Comparison of ENCODE assay signal across 9 cellular contexts in genomic region chr9:137457406-137458193, GRCh38. TPM values are rescaled to one million over a fixed set of nuclear protein-coding genes. Genes with fewer than 3 reads are reported as not detected.
DNase-seq lines count a peak whose midpoint lies in the region; ATAC-seq, FAIRE-seq and TF ChIP-seq lines count a peak whose summit lies in the region.
"Had no signal": no experiment of that assay in that cellular context is flagged by ENCODE, and none has a peak within 500 bp of the region (broad histone marks: within the 10 kb centered on the region; RNA-seq: fewer than 3 reads in every experiment).

No MANE protein-coding gene starts in this region.

- peak overlapping the region; percentile 76; the same call in 1 of the 2 replicates for H3K9ac ChIP-seq in GM12878 (ENCODE audit: control insufficient read depth, insufficient read depth, low read length)
- peak overlapping the region; percentile 97 for H3K9ac ChIP-seq in HepG2 (ENCODE audit: insufficient read depth, low read depth, low read length)

- H3K79me2 ChIP-seq in GM12878 (ENCODE audit: control insufficient read depth, insufficient read depth, low read length), result peaks cover 9% of the 10 kb centered on the region
- peaks cover 31% of the 10 kb centered on the region for H3K79me2 ChIP-seq in HepG2 (ENCODE audit: insufficient read depth, low read length)

- POLR2A ChIA-PET in GM12878 (lab: Charles Lee) (interaction anchor here (0.6 kb wide), 1 partner anchor 119 kb away, joined by 3 read pairs; no protein-coding TSS in a partner anchor), HepG2 (lab: Yijun Ruan, JAX) (no interaction called here)

- H3K4me1 ChIP-seq in GM12878 (ENCODE audit: control insufficient read depth, insufficient read depth, low read length) (peaks cover 34% of the 10 kb centered on the region), HepG2 (ENCODE audit: insufficient read depth, low read length) (peaks cover 79% of the 10 kb centered on the region), tibial nerve (peaks cover 0 to 76% (median 46%) of the 10 kb centered on the region in 4 donors)

- intact Hi-C loops in GM12878 (cut with micrococcal nuclease; ENCODE audit: unreplicated experiment) (no loop called here), HepG2 (cut with micrococcal nuclease; ENCODE audit: unreplicated experiment) (no loop called here)

- TF ChIP-seq EP300 in GM12878 (IDR thresholded peaks at IDR 0.05; ENCODE audit: borderline replicate concordance in 1 of 2, control insufficient read depth in 1 of 2, low read depth in 2 of 2, low read length in 2 of 2) (no peak), HepG2 (IDR thresholded peaks at IDR 0.05; ENCODE audit: low read depth in 2 of 2, low read length in 2 of 2) (no peak), HepG2 (CRISPR knock-in tag; IDR thresholded peaks at IDR 0.05; ENCODE audit: borderline replicate concordance) (no peak), tibial nerve (IDR thresholded peaks at IDR 0.05) (no peak)

- FAIRE-seq in GM12878 (lab: Jason Lieb, UNC) (no peak), HepG2 (lab: Jason Lieb, UNC) (no peak)

- H3K27ac ChIP-seq in GM12878 (ENCODE audit: control insufficient read depth, insufficient read depth), result no peak overlapping the region
- H3K27ac ChIP-seq in HepG2 (ENCODE audit: extremely low read length, insufficient read depth, low read length), result peak overlapping the region; percentile 99
- H3K27ac ChIP-seq in tibial nerve, result peak overlapping the region; percentile 82 to 94 (median 92)

- no peaks in the 10 kb centered on the region for H3K27me3 ChIP-seq in GM12878 (replicated peaks in 1 of 2; ENCODE audit: control insufficient read depth in 2 of 2, insufficient read depth in 2 of 2, low read length in 1 of 2)
- H3K27me3 ChIP-seq in HepG2 (ENCODE audit: control insufficient read depth in 1 of 2, insufficient read depth in 2 of 2, low read length in 2 of 2), result no peaks in the 10 kb centered on the region
- H3K27me3 ChIP-seq in tibial nerve, result no peaks in the 10 kb centered on the region

- TF ChIP-seq CTCF in GM12878 (IDR thresholded peaks at IDR 0.05 in 2 of 3, conservative IDR thresholded peaks at IDR 0.05 in 1 of 3; ENCODE audit: control insufficient read depth in 2 of 3, extremely low read depth in 1 of 3, insufficient read depth in 1 of 3, low read depth in 3 of 3, low read length in 3 of 3) (no peak), HepG2 (CRISPR knock-in tag; IDR thresholded peaks at IDR 0.05) (no peak), tibial nerve (IDR thresholded peaks at IDR 0.05) (no peak)

- WGBS in GM12878 (ENCODE audit: insufficient coverage, insufficient replicate concordance, low lambda C conversion rate, missing lambda C conversion rate), result 93% methylated on average over 44 of the region's 44 CpGs
- 92% methylated on average over 17 of the region's 44 CpGs for WGBS in HepG2 (ENCODE audit: low lambda C conversion rate)
- WGBS in tibial nerve, 2 donors, result 89 to 91% methylated on average over 16 to 22 of the region's 44 CpGs

- no peak overlapping the region for H2AFZ ChIP-seq in GM12878 (ENCODE audit: control insufficient read depth, low read depth, low read length)
- no peak overlapping the region for H2AFZ ChIP-seq in HepG2 (ENCODE audit: low read length)

- no peak for ATAC-seq in GM12878
- ATAC-seq in HepG2, result no peak
- ATAC-seq in HG03520 (IDR thresholded peaks at IDR 0.05; ENCODE audit: unreplicated experiment), result no peak

- H3K36me3 ChIP-seq in GM12878 (ENCODE audit: control insufficient read depth in 2 of 2, insufficient read depth in 2 of 2, low read length in 1 of 2), result no peaks in the 10 kb centered on the region
- peaks cover 11 to 31% of the 10 kb centered on the region in 2 experiments for H3K36me3 ChIP-seq in HepG2 (replicated peaks in 1 of 2; ENCODE audit: control insufficient read depth in 1 of 2, insufficient read depth in 2 of 2, low read length in 2 of 2)
- peaks cover 0 to 47% (median 4%) of the 10 kb centered on the region in 3 donors for H3K36me3 ChIP-seq in tibial nerve

- TF ChIP-seq RAD21 in GM12878 (IDR thresholded peaks at IDR 0.05; ENCODE audit: insufficient read depth, low read depth, low read length) (no peak), HepG2 (CRISPR knock-in tag; IDR thresholded peaks at IDR 0.05) (no peak)

- no peaks in the 10 kb centered on the region for H3K9me3 ChIP-seq in GM12878 (replicated peaks; ENCODE audit: control insufficient read depth, insufficient read depth, low read length)
- H3K9me3 ChIP-seq in HepG2 (ENCODE audit: low read length), result no peaks in the 10 kb centered on the region
- H3K9me3 ChIP-seq in tibial nerve, result no peaks in the 10 kb centered on the region

- SMC1A ChIA-PET in GM12878 (lab: Charles Lee; ENCODE audit: uncharacterized antibody, unreplicated experiment), result interaction anchor here (0.5 kb wide), 1 partner anchor 150 kb away, joined by 3 read pairs; no protein-coding TSS in a partner anchor

- peak; percentile 63 for DNase-seq in activated effector memory CD4-positive, alpha-beta T cell treated with anti-CD3 and anti-CD28 coated beads, Interleukin-2, amount 50 U/mL, for 16 hours
- no peak for DNase-seq in activated effector memory CD4-positive, alpha-beta T cell treated with Interleukin-2 at 50 U/mL for 16 hours
- DNase-seq in GM12878 (ENCODE audit: low read depth, low spot score) (no peak), HepG2 (ENCODE audit: low spot score) (no peak), tibial nerve (ENCODE audit: low spot score in 2 of 2) (no peak), iPS-NIHi11 (ENCODE audit: low spot score) (no peak)
- no peak for DNase-seq in activated CD4-positive, alpha-beta T cell treated with anti-CD3 and anti-CD28 coated beads for 48 hours

- peak overlapping the region; percentile 90 for H3K4me3 ChIP-seq in GM12878
- H3K4me3 ChIP-seq in HepG2 (replicated peaks in 1 of 3; ENCODE audit: insufficient read depth in 1 of 3, low read depth in 2 of 3, low read length in 3 of 3), result peak overlapping the region; percentile 68 to 95 (median 95)
- peak overlapping the region; percentile 53 to 93 (median 70) for H3K4me3 ChIP-seq in tibial nerve

- RAD21 ChIA-PET in GM12878 (lab: Charles Lee; ENCODE audit: unreplicated experiment), result no interaction called here

- in situ Hi-C loops in GM12878 (cut with MboI), result no loop called here
- in situ Hi-C loops in HepG2 (cut with HindIII; ENCODE audit: extremely low pct_ligation_motif_present, low pct_unique_long_range_greater_than_20kb), result no loop called here

- TF ChIP-seq POLR2A in GM12878 (IDR thresholded peaks at IDR 0.05; ENCODE audit: low read depth, low read length) (no peak), HepG2 (IDR thresholded peaks at IDR 0.05; ENCODE audit: insufficient read depth in 1 of 2, low read depth in 2 of 2, low read length in 2 of 2) (no peak), tibial nerve (IDR thresholded peaks at IDR 0.05) (no peak)

- CTCF ChIA-PET in GM12878 (lab: Yijun Ruan, JAX), result no interaction called here
- CTCF ChIA-PET in HepG2 (lab: Yijun Ruan, JAX; ENCODE audit: low intra/inter-chr PET ratio, low total read pairs), result no interaction called here

- H4K20me1 ChIP-seq in GM12878 (ENCODE audit: control insufficient read depth, insufficient read depth) (no peaks in the 10 kb centered on the region), HepG2 (ENCODE audit: insufficient read depth, low read length) (peaks cover 11% of the 10 kb centered on the region; the same call in 1 of the 2 replicates)

- H3K4me2 ChIP-seq in GM12878 (ENCODE audit: control insufficient read depth, insufficient read depth) (peak overlapping the region; percentile 98; the same call in 1 of the 2 replicates), HepG2 (ENCODE audit: low read depth, low read length) (peak overlapping the region; percentile 96)

- BruUV-seq in GM12878 (replicated peaks; lab: Mats Ljungman, UMichigan) (TSS peak; percentile 65), HepG2 (replicated peaks; lab: Mats Ljungman, UMichigan) (TSS peak; percentile 48)

RNA-seq across cellular contexts. Expression of gene NSMF, which starts 1.5 kb away (rescaled TPM):
- total RNA-seq in GM12878 (2013; cell fraction: nucleolus; rRNA removed), result 50.1 and 60.0 TPM in 2 replicates
- total RNA-seq in GM12878 (2014; rRNA removed) (18.8 and 23.1 TPM in 2 replicates), GM12878 (2014; rRNA removed; fragmentation: Illumina TruSeq; extraction: Trizol) (12.1 and 14.1 TPM in 2 replicates), GM12878 (2021) (35.1 and 37.2 TPM in 2 replicates), HepG2 (2016; rRNA removed; fragmentation: Illumina TruSeq; extraction: Trizol) (38.3 and 44.3 TPM in 2 replicates), tibial nerve (100 to 1,000 TPM; 219 to 297 (median 270) TPM)
- polyA plus RNA-seq in GM12878 (2011; ENCODE audit: low read depth), result 6.2 TPM
- polyA plus RNA-seq in GM12878 (2011; rRNA removed) (17.9 and 26.2 TPM in 2 replicates), GM12878 (2014; fragmentation: Illumina TruSeq; extraction: Trizol) (12.8 and 13.3 TPM in 2 replicates), GM12878 (2014; fragmentation: Nextera tagmentation; extraction: Ambion mirVana) (under 1 TPM; 0.13 to 0.51 TPM), GM12878 (2014; rRNA removed) (44.3 and 47.1 TPM in 2 replicates), GM12878 (2016; fragmentation: Nextera tagmentation; extraction: Ambion mirVana) (1 to 10 TPM; 1.4 to 8.9 TPM), HepG2 (2011; rRNA removed) (183 and 271 TPM in 2 replicates)
- 29.2 and 44.8 TPM in 2 replicates for polyA plus RNA-seq in GM12878 (2011; cell fraction: cytosol; rRNA removed)
- 188 and 208 TPM in 2 replicates for polyA plus RNA-seq in GM12878 (2011; cell fraction: nucleus; rRNA removed)
- polyA plus RNA-seq in GM12878 (2012), result 21.6 and 25.4 TPM in 2 replicates
- polyA minus RNA-seq in GM12878 (2011; rRNA and poly(A)+ RNA removed), result 17.3 and 26.8 TPM in 2 replicates
- 10.3 and 12.6 TPM in 2 replicates for polyA minus RNA-seq in GM12878 (2011; cell fraction: cytosol; rRNA and poly(A)+ RNA removed)
- polyA minus RNA-seq in GM12878 (2011; cell fraction: nucleus; rRNA and poly(A)+ RNA removed), result 37.8 and 43.1 TPM in 2 replicates
- total RNA-seq in HepG2 (2016; cell fraction: cytosol; rRNA removed; fragmentation: Illumina TruSeq; extraction: Trizol; ENCODE audit: low read depth), result 35.6 and 45.0 TPM in 2 replicates
- total RNA-seq in HepG2 (2016; cell fraction: insoluble cytoplasmic fraction; rRNA removed; fragmentation: Illumina TruSeq; extraction: Trizol), result 31.9 and 43.2 TPM in 2 replicates
- 88.7 and 95.2 TPM in 2 replicates for total RNA-seq in HepG2 (2016; cell fraction: membrane; rRNA removed; fragmentation: Illumina TruSeq; extraction: Trizol)
- 47.8 and 56.5 TPM in 2 replicates for total RNA-seq in HepG2 (2016; cell fraction: nucleus; rRNA removed; fragmentation: Illumina TruSeq; extraction: Trizol)
- 147 and 184 TPM in 2 replicates for polyA plus RNA-seq in HepG2 (2011; cell fraction: cytosol; rRNA removed)
- 1,153 and 1,227 TPM in 2 replicates for polyA plus RNA-seq in HepG2 (2011; cell fraction: nucleus; rRNA removed)
- polyA plus RNA-seq in HepG2 (2012), result 143 and 184 TPM in 2 replicates
- 80.1 and 97.0 TPM in 2 replicates for polyA plus RNA-seq in HepG2 (2016; cell fraction: cytosol; fragmentation: Illumina TruSeq; extraction: Trizol; ENCODE audit: low read depth)
- polyA plus RNA-seq in HepG2 (2016; cell fraction: insoluble cytoplasmic fraction; fragmentation: Illumina TruSeq; extraction: Trizol; ENCODE audit: low read depth), result 62.3 and 80.0 TPM in 2 replicates
- polyA plus RNA-seq in HepG2 (2016; cell fraction: membrane; fragmentation: Illumina TruSeq; extraction: Trizol; ENCODE audit: low read depth), result 159 and 160 TPM in 2 replicates
- 179 and 193 TPM in 2 replicates for polyA plus RNA-seq in HepG2 (2016; cell fraction: nucleus; fragmentation: Illumina TruSeq; extraction: Trizol; ENCODE audit: insufficient read depth, low read depth)
- polyA minus RNA-seq in HepG2 (2011; rRNA and poly(A)+ RNA removed; ENCODE audit: low replicate concordance), result 64.9 and 155 TPM in 2 replicates
- 76.5 and 105 TPM in 2 replicates for polyA minus RNA-seq in HepG2 (2011; cell fraction: cytosol; rRNA and poly(A)+ RNA removed)
- polyA minus RNA-seq in HepG2 (2011; cell fraction: nucleus; rRNA and poly(A)+ RNA removed), result 147 and 159 TPM in 2 replicates

RNA-seq across cellular contexts. Expression of gene ENTPD8, which starts 16.4 kb away (rescaled TPM):
- total RNA-seq in GM12878 (2013; cell fraction: nucleolus; rRNA removed), result not detected in 2 replicates
- total RNA-seq in GM12878 (2014; rRNA removed), result not detected in 2 replicates
- not detected in 2 replicates for total RNA-seq in GM12878 (2014; rRNA removed; fragmentation: Illumina TruSeq; extraction: Trizol)
- not detected in 2 replicates for total RNA-seq in GM12878 (2021)
- not detected for polyA plus RNA-seq in GM12878 (2011; ENCODE audit: low read depth)
- polyA plus RNA-seq in GM12878 (2011; rRNA removed), result not detected in 2 replicates
- polyA plus RNA-seq in GM12878 (2011; cell fraction: cytosol; rRNA removed), result not detected in 2 replicates
- polyA plus RNA-seq in GM12878 (2011; cell fraction: nucleus; rRNA removed), result not detected in 2 replicates
- polyA plus RNA-seq in GM12878 (2012), result 0.04 TPM in 1 of 2 replicates, not detected in the other
- not detected in 2 replicates for polyA plus RNA-seq in GM12878 (2014; fragmentation: Illumina TruSeq; extraction: Trizol)
- polyA plus RNA-seq in GM12878 (2014; fragmentation: Nextera tagmentation; extraction: Ambion mirVana), result not detected
- polyA plus RNA-seq in GM12878 (2014; rRNA removed), result not detected in 2 replicates
- polyA plus RNA-seq in GM12878 (2016; fragmentation: Nextera tagmentation; extraction: Ambion mirVana), result not detected
- not detected in 2 replicates for polyA minus RNA-seq in GM12878 (2011; rRNA and poly(A)+ RNA removed)
- polyA minus RNA-seq in GM12878 (2011; cell fraction: cytosol; rRNA and poly(A)+ RNA removed), result not detected in 2 replicates
- not detected in 2 replicates for polyA minus RNA-seq in GM12878 (2011; cell fraction: nucleus; rRNA and poly(A)+ RNA removed)
- 0.21 and 0.44 TPM in 2 replicates for total RNA-seq in HepG2 (2016; rRNA removed; fragmentation: Illumina TruSeq; extraction: Trizol)
- total RNA-seq in HepG2 (2016; cell fraction: cytosol; rRNA removed; fragmentation: Illumina TruSeq; extraction: Trizol; ENCODE audit: low read depth), result 0.09 and 0.20 TPM in 2 replicates
- 0.33 and 0.43 TPM in 2 replicates for total RNA-seq in HepG2 (2016; cell fraction: insoluble cytoplasmic fraction; rRNA removed; fragmentation: Illumina TruSeq; extraction: Trizol)
- 0.21 and 0.37 TPM in 2 replicates for total RNA-seq in HepG2 (2016; cell fraction: membrane; rRNA removed; fragmentation: Illumina TruSeq; extraction: Trizol)
- total RNA-seq in HepG2 (2016; cell fraction: nucleus; rRNA removed; fragmentation: Illumina TruSeq; extraction: Trizol), result 0.28 and 0.34 TPM in 2 replicates
- polyA plus RNA-seq in HepG2 (2011; rRNA removed), result 0.26 and 0.38 TPM in 2 replicates
- polyA plus RNA-seq in HepG2 (2011; cell fraction: cytosol; rRNA removed), result 0.21 and 0.30 TPM in 2 replicates
- polyA plus RNA-seq in HepG2 (2011; cell fraction: nucleus; rRNA removed), result 3.0 and 3.2 TPM in 2 replicates
- 0.35 and 0.44 TPM in 2 replicates for polyA plus RNA-seq in HepG2 (2012)
- 0.05 and 0.14 TPM in 2 replicates for polyA plus RNA-seq in HepG2 (2016; cell fraction: cytosol; fragmentation: Illumina TruSeq; extraction: Trizol; ENCODE audit: low read depth)
- 0.25 TPM in 1 of 2 replicates, not detected in the other for polyA plus RNA-seq in HepG2 (2016; cell fraction: insoluble cytoplasmic fraction; fragmentation: Illumina TruSeq; extraction: Trizol; ENCODE audit: low read depth)
- 0.08 and 0.15 TPM in 2 replicates for polyA plus RNA-seq in HepG2 (2016; cell fraction: membrane; fragmentation: Illumina TruSeq; extraction: Trizol; ENCODE audit: low read depth)
- 0.79 and 0.97 TPM in 2 replicates for polyA plus RNA-seq in HepG2 (2016; cell fraction: nucleus; fragmentation: Illumina TruSeq; extraction: Trizol; ENCODE audit: insufficient read depth, low read depth)
- 0.26 TPM in 1 of 2 replicates, not detected in the other for polyA minus RNA-seq in HepG2 (2011; rRNA and poly(A)+ RNA removed; ENCODE audit: low replicate concordance)
- not detected in 2 replicates for polyA minus RNA-seq in HepG2 (2011; cell fraction: cytosol; rRNA and poly(A)+ RNA removed)
- 0.26 and 0.37 TPM in 2 replicates for polyA minus RNA-seq in HepG2 (2011; cell fraction: nucleus; rRNA and poly(A)+ RNA removed)
- not detected for total RNA-seq in tibial nerve
- total RNA-seq: NCI-H460 had no signal

RNA-seq across cellular contexts. Expression of gene NOXA1, which starts 34.4 kb away (rescaled TPM):
- 0.38 TPM in 1 of 2 replicates, not detected in the other for total RNA-seq in GM12878 (2013; cell fraction: nucleolus; rRNA removed)
- total RNA-seq in GM12878 (2014; rRNA removed) (0.16 TPM in 1 of 2 replicates, not detected in the other), GM12878 (2014; rRNA removed; fragmentation: Illumina TruSeq; extraction: Trizol) (not detected in 2 replicates), GM12878 (2021) (not detected in 2 replicates), HepG2 (2016; rRNA removed; fragmentation: Illumina TruSeq; extraction: Trizol) (0.63 and 1.2 TPM in 2 replicates), tibial nerve (10 to 100 TPM in 2 of 4 donors, 1 to 10 TPM in 2; 6.3 to 11.4 (median 10.1) TPM)
- polyA plus RNA-seq in GM12878 (2011; ENCODE audit: low read depth), result not detected
- polyA plus RNA-seq in GM12878 (2011; rRNA removed) (0.08 TPM in 1 of 2 replicates, not detected in the other), GM12878 (2014; fragmentation: Illumina TruSeq; extraction: Trizol) (not detected in 2 replicates), GM12878 (2014; fragmentation: Nextera tagmentation; extraction: Ambion mirVana) (not detected), GM12878 (2014; rRNA removed) (0.20 TPM in 1 of 2 replicates, not detected in the other), GM12878 (2016; fragmentation: Nextera tagmentation; extraction: Ambion mirVana) (not detected), HepG2 (2011; rRNA removed) (0.78 and 2.1 TPM in 2 replicates)
- 0.04 and 0.07 TPM in 2 replicates for polyA plus RNA-seq in GM12878 (2011; cell fraction: cytosol; rRNA removed)
- polyA plus RNA-seq in GM12878 (2011; cell fraction: nucleus; rRNA removed), result 0.76 and 0.96 TPM in 2 replicates
- 0.27 and 0.67 TPM in 2 replicates for polyA plus RNA-seq in GM12878 (2012)
- not detected in 2 replicates for polyA minus RNA-seq in GM12878 (2011; rRNA and poly(A)+ RNA removed)
- polyA minus RNA-seq in GM12878 (2011; cell fraction: cytosol; rRNA and poly(A)+ RNA removed), result not detected in 2 replicates
- 0.36 and 0.38 TPM in 2 replicates for polyA minus RNA-seq in GM12878 (2011; cell fraction: nucleus; rRNA and poly(A)+ RNA removed)
- total RNA-seq in HepG2 (2016; cell fraction: cytosol; rRNA removed; fragmentation: Illumina TruSeq; extraction: Trizol; ENCODE audit: low read depth), result 0.81 and 1.1 TPM in 2 replicates
- 0.82 and 1.9 TPM in 2 replicates for total RNA-seq in HepG2 (2016; cell fraction: insoluble cytoplasmic fraction; rRNA removed; fragmentation: Illumina TruSeq; extraction: Trizol)
- total RNA-seq in HepG2 (2016; cell fraction: membrane; rRNA removed; fragmentation: Illumina TruSeq; extraction: Trizol), result 0.46 and 1.00 TPM in 2 replicates
- 1.6 and 2.0 TPM in 2 replicates for total RNA-seq in HepG2 (2016; cell fraction: nucleus; rRNA removed; fragmentation: Illumina TruSeq; extraction: Trizol)
- polyA plus RNA-seq in HepG2 (2011; cell fraction: cytosol; rRNA removed), result 0.53 and 1.0 TPM in 2 replicates
- polyA plus RNA-seq in HepG2 (2011; cell fraction: nucleus; rRNA removed), result 17.1 and 17.5 TPM in 2 replicates
- 0.76 and 1.0 TPM in 2 replicates for polyA plus RNA-seq in HepG2 (2012)
- 0.60 and 0.67 TPM in 2 replicates for polyA plus RNA-seq in HepG2 (2016; cell fraction: cytosol; fragmentation: Illumina TruSeq; extraction: Trizol; ENCODE audit: low read depth)
- polyA plus RNA-seq in HepG2 (2016; cell fraction: insoluble cytoplasmic fraction; fragmentation: Illumina TruSeq; extraction: Trizol; ENCODE audit: low read depth), result 0.39 and 0.46 TPM in 2 replicates
- polyA plus RNA-seq in HepG2 (2016; cell fraction: membrane; fragmentation: Illumina TruSeq; extraction: Trizol; ENCODE audit: low read depth), result 0.44 and 0.56 TPM in 2 replicates
- polyA plus RNA-seq in HepG2 (2016; cell fraction: nucleus; fragmentation: Illumina TruSeq; extraction: Trizol; ENCODE audit: insufficient read depth, low read depth), result 3.7 and 3.8 TPM in 2 replicates
- 0.44 and 0.61 TPM in 2 replicates for polyA minus RNA-seq in HepG2 (2011; rRNA and poly(A)+ RNA removed; ENCODE audit: low replicate concordance)
- polyA minus RNA-seq in HepG2 (2011; cell fraction: cytosol; rRNA and poly(A)+ RNA removed), result 0.44 TPM in 1 of 2 replicates, not detected in the other
- polyA minus RNA-seq in HepG2 (2011; cell fraction: nucleus; rRNA and poly(A)+ RNA removed), result 1.8 and 3.4 TPM in 2 replicates

RNA-seq across cellular contexts. Expression of gene EXD3, which starts 34.6 kb away (rescaled TPM):
- total RNA-seq in GM12878 (2013; cell fraction: nucleolus; rRNA removed), result 40.8 and 46.3 TPM in 2 replicates
- total RNA-seq in GM12878 (2014; rRNA removed) (3.9 and 4.7 TPM in 2 replicates), GM12878 (2014; rRNA removed; fragmentation: Illumina TruSeq; extraction: Trizol) (2.2 and 2.4 TPM in 2 replicates), GM12878 (2021) (6.3 and 7.1 TPM in 2 replicates), HepG2 (2016; rRNA removed; fragmentation: Illumina TruSeq; extraction: Trizol) (1.3 and 2.7 TPM in 2 replicates), tibial nerve (10 to 100 TPM; 27.6 to 99.9 (median 55.2) TPM)
- 2.1 TPM for polyA plus RNA-seq in GM12878 (2011; ENCODE audit: low read depth)
- polyA plus RNA-seq in GM12878 (2011; rRNA removed) (2.9 and 5.2 TPM in 2 replicates), GM12878 (2014; fragmentation: Illumina TruSeq; extraction: Trizol) (0.44 and 1.9 TPM in 2 replicates), GM12878 (2014; fragmentation: Nextera tagmentation; extraction: Ambion mirVana) (under 1 TPM; 0.21 to 0.51 TPM), GM12878 (2014; rRNA removed) (5.2 and 7.6 TPM in 2 replicates), GM12878 (2016; fragmentation: Nextera tagmentation; extraction: Ambion mirVana) (1 to 10 TPM; 3.4 to 3.9 TPM), HepG2 (2011; rRNA removed) (4.8 and 9.1 TPM in 2 replicates)
- polyA plus RNA-seq in GM12878 (2011; cell fraction: cytosol; rRNA removed), result 6.5 and 10.0 TPM in 2 replicates
- polyA plus RNA-seq in GM12878 (2011; cell fraction: nucleus; rRNA removed), result 36.0 and 46.0 TPM in 2 replicates
- polyA plus RNA-seq in GM12878 (2012), result 7.4 and 9.7 TPM in 2 replicates
- 1.5 and 4.2 TPM in 2 replicates for polyA minus RNA-seq in GM12878 (2011; rRNA and poly(A)+ RNA removed)
- polyA minus RNA-seq in GM12878 (2011; cell fraction: cytosol; rRNA and poly(A)+ RNA removed), result 2.3 and 2.5 TPM in 2 replicates
- 3.1 and 5.1 TPM in 2 replicates for polyA minus RNA-seq in GM12878 (2011; cell fraction: nucleus; rRNA and poly(A)+ RNA removed)
- total RNA-seq in HepG2 (2016; cell fraction: cytosol; rRNA removed; fragmentation: Illumina TruSeq; extraction: Trizol; ENCODE audit: low read depth), result 1.1 and 1.7 TPM in 2 replicates
- total RNA-seq in HepG2 (2016; cell fraction: insoluble cytoplasmic fraction; rRNA removed; fragmentation: Illumina TruSeq; extraction: Trizol), result 1.3 and 3.1 TPM in 2 replicates
- 1.6 and 2.4 TPM in 2 replicates for total RNA-seq in HepG2 (2016; cell fraction: membrane; rRNA removed; fragmentation: Illumina TruSeq; extraction: Trizol)
- 3.0 and 3.1 TPM in 2 replicates for total RNA-seq in HepG2 (2016; cell fraction: nucleus; rRNA removed; fragmentation: Illumina TruSeq; extraction: Trizol)
- polyA plus RNA-seq in HepG2 (2011; cell fraction: cytosol; rRNA removed), result 1.6 and 3.2 TPM in 2 replicates
- 82.5 and 82.6 TPM in 2 replicates for polyA plus RNA-seq in HepG2 (2011; cell fraction: nucleus; rRNA removed)
- 4.7 and 9.6 TPM in 2 replicates for polyA plus RNA-seq in HepG2 (2012)
- 3.8 and 4.6 TPM in 2 replicates for polyA plus RNA-seq in HepG2 (2016; cell fraction: cytosol; fragmentation: Illumina TruSeq; extraction: Trizol; ENCODE audit: low read depth)
- polyA plus RNA-seq in HepG2 (2016; cell fraction: insoluble cytoplasmic fraction; fragmentation: Illumina TruSeq; extraction: Trizol; ENCODE audit: low read depth), result 2.3 and 2.8 TPM in 2 replicates
- polyA plus RNA-seq in HepG2 (2016; cell fraction: membrane; fragmentation: Illumina TruSeq; extraction: Trizol; ENCODE audit: low read depth), result 5.3 and 6.7 TPM in 2 replicates
- 8.9 and 9.7 TPM in 2 replicates for polyA plus RNA-seq in HepG2 (2016; cell fraction: nucleus; fragmentation: Illumina TruSeq; extraction: Trizol; ENCODE audit: insufficient read depth, low read depth)
- polyA minus RNA-seq in HepG2 (2011; rRNA and poly(A)+ RNA removed; ENCODE audit: low replicate concordance), result 3.4 and 4.2 TPM in 2 replicates
- 0.62 and 2.6 TPM in 2 replicates for polyA minus RNA-seq in HepG2 (2011; cell fraction: cytosol; rRNA and poly(A)+ RNA removed)
- 6.6 and 9.0 TPM in 2 replicates for polyA minus RNA-seq in HepG2 (2011; cell fraction: nucleus; rRNA and poly(A)+ RNA removed)
